In the genomic region with DNA sequence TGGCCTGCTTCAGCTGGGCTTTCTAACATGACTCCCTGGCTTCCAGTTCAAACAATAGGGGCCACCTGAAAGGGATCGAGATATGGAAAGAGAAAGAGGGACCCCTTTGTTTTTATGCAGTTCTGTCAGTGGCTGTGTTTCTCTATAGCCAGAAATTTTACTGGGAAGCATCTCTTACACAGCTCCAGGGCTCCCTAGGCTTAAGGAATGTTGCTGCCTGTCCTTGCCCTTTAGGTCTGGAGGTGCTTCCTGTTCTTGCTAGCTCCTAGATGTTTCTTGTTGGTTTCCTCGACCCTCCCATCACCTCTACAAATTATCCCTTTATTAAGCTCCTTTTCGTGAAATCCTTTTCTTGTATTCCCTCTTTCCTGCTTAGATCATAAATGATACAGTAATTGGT, we compare ENCODE assay signal across 39 cellular contexts. TPM values are rescaled to one million over a fixed set of nuclear protein-coding genes. Genes with fewer than 3 reads are reported as not detected.
"Had no signal": no experiment of that assay in that cellular context is flagged by ENCODE, and none has a peak within 500 bp of the region (broad histone marks: within the 10 kb centered on the region; RNA-seq: fewer than 3 reads in every experiment).

No MANE protein-coding gene starts in this region.

- H3K27ac ChIP-seq: ascending aorta, cardiac muscle cell, VCaP had no signal

- H3K27ac Mint-ChIP-seq: activated CD4-positive, alpha-beta memory T cell treated with anti-CD3 and anti-CD28 coated beads, Interleukin-2, amount 10 ng/mL, durations not matched to agents 7 days and 5 days; activated CD4-positive, alpha-beta T cell treated with anti-CD3 and anti-CD28 coated beads for 36 hours; activated CD4-positive, alpha-beta T cell treated with anti-CD3 and anti-CD28 coated beads, Interleukin-2, amount 10 ng/mL, durations not matched to agents 7 days and 5 days; activated CD8-positive, alpha-beta memory T cell treated with anti-CD3 and anti-CD28 coated beads, Interleukin-2, amount 10 ng/mL, durations not matched to agents 7 days and 5 days; activated CD8-positive, alpha-beta T cell treated with anti-CD3 and anti-CD28 coated beads, Interleukin-2, amount 10 ng/mL, durations not matched to agents 7 days and 5 days; activated naive CD4-positive, alpha-beta T cell treated with anti-CD3 and anti-CD28 coated beads, Interleukin-2, amount 10 ng/mL, durations not matched to agents 7 days and 5 days; activated naive CD4-positive, alpha-beta T cell treated with anti-CD3 and anti-CD28 coated beads, Interleukin-2, amount 50 U/mL, for 24 hours; activated naive CD8-positive, alpha-beta T cell; activated naive CD8-positive, alpha-beta T cell treated with anti-CD3 and anti-CD28 coated beads, Interleukin-2, amount 10 ng/mL, durations not matched to agents 7 days and 5 days; activated naive CD8-positive, alpha-beta T cell treated with anti-CD3 and anti-CD28 coated beads, Interleukin-2, amount 50 U/mL, for 24 hours; activated T-cell treated with anti-CD3 and anti-CD28 coated beads, Interleukin-2, amount 50 U/mL, for 24 hours; activated T-helper 2 cell treated with anti-CD3 and anti-CD28 coated beads, Interferon-gamma antibody, Interleukin-2, Interleukin-4, amounts not matched to agents 10 μg/mL and 5 μg/mL and 100 μg/mL, durations not matched to agents 14 hours and 24 hours and 36 hours; brain; T-helper 1 cell treated with Interleukin-12 subunit alpha and Interleukin-12 subunit beta and Interleukin-4 antibody, amounts not matched to agents 30 μg/mL and 1 μg/mL, for 36 hours; T-helper 2 cell treated with Interferon-gamma antibody and Interleukin-4, amounts not matched to agents 5 μg/mL and 100 μg/mL, for 36 hours had no signal

- H3K4me1 Mint-ChIP-seq: activated CD4-positive, alpha-beta memory T cell treated with anti-CD3 and anti-CD28 coated beads, Interleukin-2, amount 10 ng/mL, durations not matched to agents 7 days and 5 days; activated CD4-positive, alpha-beta T cell treated with anti-CD3 and anti-CD28 coated beads for 36 hours; activated CD4-positive, alpha-beta T cell treated with anti-CD3 and anti-CD28 coated beads, Interleukin-2, amount 10 ng/mL, durations not matched to agents 7 days and 5 days; activated CD8-positive, alpha-beta memory T cell treated with anti-CD3 and anti-CD28 coated beads, Interleukin-2, amount 10 ng/mL, durations not matched to agents 7 days and 5 days; activated naive CD4-positive, alpha-beta T cell treated with anti-CD3 and anti-CD28 coated beads, Interleukin-2, amount 10 ng/mL, durations not matched to agents 7 days and 5 days; activated naive CD4-positive, alpha-beta T cell treated with anti-CD3 and anti-CD28 coated beads, Interleukin-2, amount 50 U/mL, for 24 hours; activated naive CD8-positive, alpha-beta T cell treated with anti-CD3 and anti-CD28 coated beads, Interleukin-2, amount 10 ng/mL, durations not matched to agents 7 days and 5 days; activated naive CD8-positive, alpha-beta T cell treated with anti-CD3 and anti-CD28 coated beads, Interleukin-2, amount 50 U/mL, for 24 hours; brain; central memory CD8-positive, alpha-beta T cell had no signal

- H3K4me1 ChIP-seq: ascending aorta had no signal

- H3K36me3 ChIP-seq: ascending aorta, cardiac muscle cell had no signal

- ATAC-seq: activated CD4-positive, alpha-beta T cell treated with anti-CD3 and anti-CD28 coated beads for 36 hours; activated CD4-positive, CD25-positive, alpha-beta regulatory T cell treated with anti-CD3 and anti-CD28 coated beads, Interleukin-2, amount 50 U/mL, for 24 hours; activated CD8-positive, alpha-beta memory T cell treated with anti-CD3 and anti-CD28 coated beads, Interleukin-2, amount 10 ng/mL, durations not matched to agents 7 days and 5 days; activated CD8-positive, alpha-beta T cell treated with anti-CD3 and anti-CD28 coated beads, Interleukin-2, amount 10 ng/mL, durations not matched to agents 7 days and 5 days; activated naive CD8-positive, alpha-beta T cell treated with anti-CD3 and anti-CD28 coated beads, Interleukin-2, amount 50 U/mL, for 24 hours had no signal

- H3K4me3 Mint-ChIP-seq: activated CD4-positive, alpha-beta memory T cell treated with anti-CD3 and anti-CD28 coated beads, Interleukin-2, amount 10 ng/mL, durations not matched to agents 7 days and 5 days; activated CD4-positive, alpha-beta T cell treated with anti-CD3 and anti-CD28 coated beads for 36 hours; activated CD4-positive, alpha-beta T cell treated with anti-CD3 and anti-CD28 coated beads, Interleukin-2, amount 10 ng/mL, durations not matched to agents 7 days and 5 days; activated CD8-positive, alpha-beta memory T cell treated with anti-CD3 and anti-CD28 coated beads, Interleukin-2, amount 10 ng/mL, durations not matched to agents 7 days and 5 days; activated CD8-positive, alpha-beta T cell treated with anti-CD3 and anti-CD28 coated beads, Interleukin-2, amount 10 ng/mL, durations not matched to agents 7 days and 5 days; activated naive CD4-positive, alpha-beta T cell treated with anti-CD3 and anti-CD28 coated beads, Interleukin-2, amount 10 ng/mL, durations not matched to agents 7 days and 5 days; activated naive CD4-positive, alpha-beta T cell treated with anti-CD3 and anti-CD28 coated beads, Interleukin-2, amount 50 U/mL, for 24 hours; activated naive CD8-positive, alpha-beta T cell; activated naive CD8-positive, alpha-beta T cell treated with anti-CD3 and anti-CD28 coated beads, Interleukin-2, amount 10 ng/mL, durations not matched to agents 7 days and 5 days; activated naive CD8-positive, alpha-beta T cell treated with anti-CD3 and anti-CD28 coated beads, Interleukin-2, amount 50 U/mL, for 24 hours; activated T-cell treated with anti-CD3 and anti-CD28 coated beads, Interleukin-2, amount 50 U/mL, for 24 hours; brain; central memory CD8-positive, alpha-beta T cell; T-helper 1 cell treated with Interleukin-12 subunit alpha and Interleukin-12 subunit beta and Interleukin-4 antibody, amounts not matched to agents 30 μg/mL and 1 μg/mL, for 36 hours; T-helper 2 cell treated with Interferon-gamma antibody and Interleukin-4, amounts not matched to agents 5 μg/mL and 100 μg/mL, for 36 hours had no signal

- H3K27me3 ChIP-seq: ascending aorta, cardiac muscle cell had no signal

- H3K4me3 ChIP-seq: ascending aorta, cardiac muscle cell had no signal

- H3K9me3 Mint-ChIP-seq: activated CD4-positive, alpha-beta memory T cell treated with anti-CD3 and anti-CD28 coated beads, Interleukin-2, amount 10 ng/mL, durations not matched to agents 7 days and 5 days; activated CD4-positive, alpha-beta T cell treated with anti-CD3 and anti-CD28 coated beads, Interleukin-2, amount 10 ng/mL, durations not matched to agents 7 days and 5 days; activated naive CD4-positive, alpha-beta T cell treated with anti-CD3 and anti-CD28 coated beads, Interleukin-2, amount 10 ng/mL, durations not matched to agents 7 days and 5 days; activated naive CD4-positive, alpha-beta T cell treated with anti-CD3 and anti-CD28 coated beads, Interleukin-2, amount 50 U/mL, for 24 hours; activated naive CD8-positive, alpha-beta T cell treated with anti-CD3 and anti-CD28 coated beads, Interleukin-2, amount 10 ng/mL, durations not matched to agents 7 days and 5 days; activated naive CD8-positive, alpha-beta T cell treated with anti-CD3 and anti-CD28 coated beads, Interleukin-2, amount 50 U/mL, for 24 hours; activated T-cell treated with anti-CD3 and anti-CD28 coated beads, Interleukin-2, amount 50 U/mL, for 24 hours; activated T-helper 2 cell treated with anti-CD3 and anti-CD28 coated beads, Interferon-gamma antibody, Interleukin-2, Interleukin-4, amounts not matched to agents 10 μg/mL and 5 μg/mL and 100 μg/mL, durations not matched to agents 14 hours and 24 hours and 36 hours; brain; central memory CD8-positive, alpha-beta T cell; T-helper 1 cell treated with Interleukin-12 subunit alpha and Interleukin-12 subunit beta and Interleukin-4 antibody, amounts not matched to agents 30 μg/mL and 1 μg/mL, for 36 hours; T-helper 2 cell treated with Interferon-gamma antibody and Interleukin-4, amounts not matched to agents 5 μg/mL and 100 μg/mL, for 36 hours had no signal

- DNase-seq: activated CD4-positive, alpha-beta memory T cell treated with anti-CD3 and anti-CD28 coated beads, Interleukin-2, amount 10 ng/mL, durations not matched to agents 7 days and 5 days; activated CD4-positive, alpha-beta T cell treated with anti-CD3 and anti-CD28 coated beads for 1 hour; activated CD4-positive, alpha-beta T cell treated with anti-CD3 and anti-CD28 coated beads for 36 hours; activated CD4-positive, alpha-beta T cell treated with anti-CD3 and anti-CD28 coated beads for 48 hours; activated CD4-positive, alpha-beta T cell treated with anti-CD3 and anti-CD28 coated beads, Interleukin-2, amount 10 ng/mL, durations not matched to agents 7 days and 5 days; activated CD4-positive, alpha-beta T cell treated with anti-CD3 and anti-CD28 coated beads, Interleukin-2, amount 50 U/mL, for 48 hours; activated CD4-positive, CD25-positive, alpha-beta regulatory T cell; activated CD8-positive, alpha-beta memory T cell treated with anti-CD3 and anti-CD28 coated beads for 24 hours; activated CD8-positive, alpha-beta memory T cell treated with anti-CD3 and anti-CD28 coated beads, Interleukin-2, amount 10 ng/mL, durations not matched to agents 7 days and 5 days; activated CD8-positive, alpha-beta memory T cell treated with anti-CD3 and anti-CD28 coated beads, Interleukin-2, amount 50 U/mL, for 48 hours; activated CD8-positive, alpha-beta T cell treated with anti-CD3 and anti-CD28 coated beads, Interleukin-2, amount 10 ng/mL, durations not matched to agents 7 days and 5 days; activated effector memory CD4-positive, alpha-beta T cell treated with Interleukin-2 at 50 U/mL for 16 hours; activated gamma-delta T cell; activated naive CD4-positive, alpha-beta T cell treated with anti-CD3 and anti-CD28 coated beads, Interleukin-2, amount 10 ng/mL, durations not matched to agents 7 days and 5 days; activated naive CD4-positive, alpha-beta T cell treated with Interleukin-2 at 50 U/mL for 16 hours; activated naive CD8-positive, alpha-beta T cell treated with anti-CD3 and anti-CD28 coated beads, Interleukin-2, amount 10 ng/mL, durations not matched to agents 7 days and 5 days; activated naive CD8-positive, alpha-beta T cell treated with anti-CD3 and anti-CD28 coated beads, Interleukin-2, amount 50 U/mL, for 24 hours; activated T-cell treated with anti-CD3 and anti-CD28 coated beads, Interleukin-2, amount 50 U/mL, for 24 hours; activated T-cell treated with anti-CD3 and anti-CD28 coated beads, Interleukin-2, amount 50 U/mL, for 48 hours; amygdala; anterior cingulate cortex; caudate nucleus; cerebellar nuclear complex; T-helper 1 cell; T-helper 2 cell; T-helper 9 cell had no signal

- H3K36me3 Mint-ChIP-seq: activated CD8-positive, alpha-beta memory T cell treated with anti-CD3 and anti-CD28 coated beads, Interleukin-2, amount 10 ng/mL, durations not matched to agents 7 days and 5 days; activated naive CD4-positive, alpha-beta T cell treated with anti-CD3 and anti-CD28 coated beads, Interleukin-2, amount 10 ng/mL, durations not matched to agents 7 days and 5 days; activated naive CD4-positive, alpha-beta T cell treated with anti-CD3 and anti-CD28 coated beads, Interleukin-2, amount 50 U/mL, for 24 hours; activated naive CD8-positive, alpha-beta T cell; activated naive CD8-positive, alpha-beta T cell treated with anti-CD3 and anti-CD28 coated beads, Interleukin-2, amount 10 ng/mL, durations not matched to agents 7 days and 5 days; brain had no signal

- H3K9me3 ChIP-seq: ascending aorta had no signal

RNA-seq across cellular contexts. Expression of a gene that starts 21.8 kb away (rescaled TPM):
- total RNA-seq: activated CD4-positive, alpha-beta memory T cell treated with anti-CD3 and anti-CD28 coated beads, Interleukin-2, amount 10 ng/mL, durations not matched to agents 7 days and 5 days; activated CD4-positive, alpha-beta T cell treated with anti-CD3 and anti-CD28 coated beads for 36 hours; activated CD4-positive, alpha-beta T cell treated with anti-CD3 and anti-CD28 coated beads, Interleukin-2, amount 10 ng/mL, durations not matched to agents 7 days and 5 days; activated CD8-positive, alpha-beta memory T cell treated with anti-CD3 and anti-CD28 coated beads, Interleukin-2, amount 10 ng/mL, durations not matched to agents 7 days and 5 days; activated CD8-positive, alpha-beta T cell treated with anti-CD3 and anti-CD28 coated beads, Interleukin-2, amount 10 ng/mL, durations not matched to agents 7 days and 5 days; activated naive CD8-positive, alpha-beta T cell treated with anti-CD3 and anti-CD28 coated beads, Interleukin-2, amount 10 ng/mL, durations not matched to agents 7 days and 5 days; activated T-helper 2 cell treated with anti-CD3 and anti-CD28 coated beads, Interferon-gamma antibody, Interleukin-2, Interleukin-4, amounts not matched to agents 10 μg/mL and 5 μg/mL and 100 μg/mL, durations not matched to agents 14 hours and 24 hours and 36 hours; ascending aorta; bronchial epithelial cell had no signal
- polyA plus RNA-seq: adipose tissue, cardiac muscle cell had no signal

RNA-seq across cellular contexts. Expression of a gene that starts 45.6 kb away (rescaled TPM):
- total RNA-seq: activated CD4-positive, alpha-beta T cell treated with anti-CD3 and anti-CD28 coated beads for 36 hours; activated CD4-positive, alpha-beta T cell treated with anti-CD3 and anti-CD28 coated beads, Interleukin-2, amount 10 ng/mL, durations not matched to agents 7 days and 5 days; activated CD8-positive, alpha-beta memory T cell treated with anti-CD3 and anti-CD28 coated beads, Interleukin-2, amount 10 ng/mL, durations not matched to agents 7 days and 5 days; activated CD8-positive, alpha-beta T cell treated with anti-CD3 and anti-CD28 coated beads, Interleukin-2, amount 10 ng/mL, durations not matched to agents 7 days and 5 days; activated naive CD8-positive, alpha-beta T cell treated with anti-CD3 and anti-CD28 coated beads, Interleukin-2, amount 10 ng/mL, durations not matched to agents 7 days and 5 days; activated T-helper 2 cell treated with anti-CD3 and anti-CD28 coated beads, Interferon-gamma antibody, Interleukin-2, Interleukin-4, amounts not matched to agents 10 μg/mL and 5 μg/mL and 100 μg/mL, durations not matched to agents 14 hours and 24 hours and 36 hours; ascending aorta; bronchial epithelial cell; cardiac muscle cell had no signal
- polyA plus RNA-seq: adipose tissue, cardiac muscle cell had no signal

RNA-seq across cellular contexts. Expression of a gene that starts 55.1 kb away (rescaled TPM):
- total RNA-seq: activated CD4-positive, alpha-beta memory T cell treated with anti-CD3 and anti-CD28 coated beads, Interleukin-2, amount 10 ng/mL, durations not matched to agents 7 days and 5 days; activated CD4-positive, alpha-beta T cell treated with anti-CD3 and anti-CD28 coated beads for 36 hours; activated CD4-positive, alpha-beta T cell treated with anti-CD3 and anti-CD28 coated beads, Interleukin-2, amount 10 ng/mL, durations not matched to agents 7 days and 5 days; activated CD8-positive, alpha-beta memory T cell treated with anti-CD3 and anti-CD28 coated beads, Interleukin-2, amount 10 ng/mL, durations not matched to agents 7 days and 5 days; activated CD8-positive, alpha-beta T cell treated with anti-CD3 and anti-CD28 coated beads, Interleukin-2, amount 10 ng/mL, durations not matched to agents 7 days and 5 days; activated naive CD8-positive, alpha-beta T cell treated with anti-CD3 and anti-CD28 coated beads, Interleukin-2, amount 10 ng/mL, durations not matched to agents 7 days and 5 days; activated T-helper 2 cell treated with anti-CD3 and anti-CD28 coated beads, Interferon-gamma antibody, Interleukin-2, Interleukin-4, amounts not matched to agents 10 μg/mL and 5 μg/mL and 100 μg/mL, durations not matched to agents 14 hours and 24 hours and 36 hours; ascending aorta; bronchial epithelial cell; cardiac muscle cell had no signal
- polyA plus RNA-seq: adipose tissue had no signal
